22 cellular contexts compared by ENCODE assay signal in the genomic region with DNA sequence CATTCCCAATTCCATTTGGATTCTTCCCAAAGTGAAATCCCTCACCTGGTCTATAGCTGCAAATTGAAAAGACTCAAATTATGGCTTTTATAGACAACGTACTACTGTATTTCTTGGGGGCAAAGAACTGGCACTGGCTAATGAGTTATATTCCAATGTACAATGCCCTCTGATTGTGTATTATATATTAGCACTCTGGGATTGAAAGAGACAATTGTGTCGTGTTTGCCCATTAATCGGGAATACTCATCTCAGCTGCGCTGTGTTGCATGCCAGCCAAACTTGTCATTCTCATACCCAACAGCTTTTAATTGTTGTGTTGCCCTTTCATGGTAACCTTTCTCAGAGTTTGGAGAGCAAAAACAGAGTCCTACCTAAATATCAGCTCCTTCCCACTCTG. TPM values are rescaled to one million over a fixed set of nuclear protein-coding genes. Genes with fewer than 3 reads are reported as not detected.
DNase-seq lines count a peak whose midpoint lies in the region; TF ChIP-seq lines count a peak whose summit lies in the region.
"Had no signal": no experiment of that assay in that cellular context is flagged by ENCODE, and none has a peak within 500 bp of the region (broad histone marks: within the 10 kb centered on the region; RNA-seq: fewer than 3 reads in every experiment).

No MANE protein-coding gene starts in this region.

- dilution Hi-C loops in mammary epithelial cell (cut with HindIII; ENCODE audit: low sequenced_read_pairs): no loop called here

- H4K20me1 ChIP-seq in mammary epithelial cell (ENCODE audit: insufficient read depth, low read length): no peaks in the 10 kb centered on the region

- H3K27me3 ChIP-seq in mammary epithelial cell (ENCODE audit: insufficient read depth, low read length): peaks cover 3% of the 10 kb centered on the region

- no peaks in the 10 kb centered on the region for H3K4me1 Mint-ChIP-seq in MCF 10A (ENCODE audit: insufficient read depth, unreplicated experiment)
- H3K4me1 Mint-ChIP-seq: CD8-positive, alpha-beta memory T cell had no signal

- no peak overlapping the region for H3K4me3 ChIP-seq in mammary epithelial cell (replicated peaks in 1 of 3; ENCODE audit: insufficient read depth in 1 of 3, low read depth in 2 of 3, low read length in 3 of 3)
- H3K4me3 ChIP-seq in lower leg skin (ENCODE audit: low read depth, poor library complexity, severe bottlenecking): no peak overlapping the region
- H3K4me3 ChIP-seq: HAP-1 had no signal

- no peak overlapping the region for H3K27ac ChIP-seq in mammary epithelial cell (ENCODE audit: insufficient read depth, low read depth, low read length)

- in situ Hi-C loops in mammary epithelial cell (cut with MboI; ENCODE audit: low sequenced_read_pairs in 2 of 2) (no loop called here), GM13977 (cut with MboI; ENCODE audit: low pct_unique_long_range_greater_than_20kb, low sequenced_read_pairs, unreplicated experiment) (no loop called here)

- H2AFZ ChIP-seq in mammary epithelial cell (ENCODE audit: low read depth, low read length): no peak overlapping the region

- 6% methylated on average over 4 of the region's 4 CpGs for WGBS in mammary epithelial cell (ENCODE audit: low coverage, missing lambda C conversion rate)
- WGBS in lower leg skin, 2 donors: 71 to 89% methylated on average over 4 of the region's 4 CpGs

- no peak overlapping the region for H3K27ac Mint-ChIP-seq in MCF 10A (ENCODE audit: low read depth, unreplicated experiment)

- no peak overlapping the region for H3K4me3 Mint-ChIP-seq in MCF 10A (ENCODE audit: unreplicated experiment)
- H3K4me3 Mint-ChIP-seq: CD8-positive, alpha-beta memory T cell had no signal

- no peaks in the 10 kb centered on the region for H3K4me1 ChIP-seq in mammary epithelial cell (ENCODE audit: insufficient read depth, low read length)

- no peaks in the 10 kb centered on the region for H3K9me3 ChIP-seq in mammary epithelial cell (replicated peaks; ENCODE audit: insufficient read depth, low read length)
- H3K9me3 ChIP-seq: HAP-1 had no signal

- CTCF ChIA-PET in mammary epithelial cell (lab: Charles Lee; ENCODE audit: low non-redundant PET) (interaction anchor here (0.6 kb wide), 1 partner anchor 157 kb away, joined by 3 read pairs; no protein-coding TSS in a partner anchor), MCF 10A (lab: Yijun Ruan, JAX) (interaction anchor here (0.9 to 1.3 kb wide), 2 partner anchors 21 to 61 kb away, joined by 3 to 7 read pairs; no protein-coding TSS in a partner anchor)

- no peak overlapping the region for H3K9ac ChIP-seq in mammary epithelial cell (ENCODE audit: insufficient read depth, low read length)

- H3K79me2 ChIP-seq in mammary epithelial cell (ENCODE audit: insufficient read depth, low read length): no peaks in the 10 kb centered on the region

- H3K36me3 ChIP-seq in mammary epithelial cell (ENCODE audit: insufficient read depth, low read length): no peaks in the 10 kb centered on the region
- H3K36me3 ChIP-seq: HAP-1 had no signal

- peak; percentile 4 for DNase-seq in mammary epithelial cell
- DNase-seq in MCF 10A (ENCODE audit: unreplicated experiment): no peak
- DNase-seq in globus pallidus (ENCODE audit: low spot score): peak; percentile 90
- peak in 38 of 56 donors; percentile 3 to 68 (median 36) for DNase-seq in nucleus accumbens (lab: John Stamatoyannopoulos, UW)
- DNase-seq in superior temporal gyrus (ENCODE audit: extremely low spot score): peak; percentile 92
- DNase-seq in D341Med (ENCODE audit: low spot score): no peak
- DNase-seq in GM13977 (ENCODE audit: low spot score): no peak
- DNase-seq in lower leg skin (ENCODE audit: low spot score in 2 of 2): no peak
- DNase-seq: 8988T; CD8-positive, alpha-beta memory T cell; DMS 273 treated with DMSO at 0.1 percent for 48 hours; IMR-90; Karpas-422; MM.1S; NCI-H1092 treated with DMSO at 0.1 percent for 48 hours; NCI-H1694; NCI-H2107; NCI-H226; NCI-H526; SHP77 treated with DMSO at 0.1 percent for 48 hours had no signal

- intact Hi-C loops in mammary epithelial cell (cut with micrococcal nuclease): no loop called here
- intact Hi-C loops in MCF 10A (cut with micrococcal nuclease): no loop called here
- intact Hi-C loops in lower leg skin (cut with DNase I; ENCODE audit: low total_unique reads): no loop called here

- no peak overlapping the region for H3K4me2 ChIP-seq in mammary epithelial cell (ENCODE audit: insufficient read depth, low read depth, low read length)

- TF ChIP-seq POLR2A in lower leg skin (IDR thresholded peaks at IDR 0.05): no peak

- POLR2A ChIA-PET in MCF 10A (lab: Yijun Ruan, JAX): no interaction called here

- no peaks in the 10 kb centered on the region for H3K9me3 Mint-ChIP-seq in MCF 10A (ENCODE audit: unreplicated experiment)
- H3K9me3 Mint-ChIP-seq: CD8-positive, alpha-beta memory T cell had no signal

- BruUV-seq in mammary epithelial cell (replicated peaks; lab: Mats Ljungman, UMichigan) (no TSS peak), MCF 10A (replicated peaks; lab: Mats Ljungman, UMichigan) (no TSS peak)

- peaks cover 29% of the 10 kb centered on the region for H3K27me3 Mint-ChIP-seq in MCF 10A (ENCODE audit: insufficient read depth, unreplicated experiment)

- H3K36me3 Mint-ChIP-seq in MCF 10A (ENCODE audit: insufficient read depth, unreplicated experiment): no peaks in the 10 kb centered on the region

- TF ChIP-seq CTCF in mammary epithelial cell (conservative IDR thresholded peaks at IDR 0.05 in 1 of 2, IDR thresholded peaks at IDR 0.05 in 1 of 2; ENCODE audit: extremely low read depth in 1 of 2, insufficient read depth in 1 of 2, low read depth in 1 of 2, low read length in 2 of 2) (no peak), MCF 10A (IDR thresholded peaks at IDR 0.05; ENCODE audit: unreplicated experiment) (no peak), GM13977 (IDR thresholded peaks at IDR 0.05; ENCODE audit: extremely low read depth, insufficient read depth, missing control alignments) (no peak), lower leg skin (IDR thresholded peaks at IDR 0.05) (no peak)

RNA-seq across cellular contexts. Expression of a gene that starts 55.0 kb away (rescaled TPM):
- 10 to 100 TPM; 27.8 to 54.3 TPM for total RNA-seq in mammary epithelial cell
- polyA plus RNA-seq in mammary epithelial cell: 13.3 TPM
- polyA minus RNA-seq in mammary epithelial cell: 38.1 TPM
- 28.5 and 29.5 TPM in 2 replicates for total RNA-seq in MCF 10A (2022)
- 10 to 100 TPM; 35.8 to 52.7 (median 45.7) TPM for total RNA-seq in lower leg skin

RNA-seq across cellular contexts. Expression of a gene that starts 58.7 kb away (rescaled TPM):
- total RNA-seq in mammary epithelial cell (under 1 TPM in 1 of 2 donors, not detected in 1; 0.17 TPM), MCF 10A (2022) (not detected in 2 replicates), lower leg skin (1 to 10 TPM in 1 of 4 donors, under 1 TPM in 2, not detected in 1; 0.15 to 1.4 (median 0.81) TPM)
- polyA plus RNA-seq in mammary epithelial cell: not detected
- not detected for polyA minus RNA-seq in mammary epithelial cell
- total RNA-seq: CD8-positive, alpha-beta memory T cell; HT1080 had no signal
- polyA plus RNA-seq: CD8-positive, alpha-beta memory T cell had no signal

Comparison
In these comparisons a context has a peak if more than half of its experiments do, and no peak if none do; other contexts are left out.
1. DNase-seq: peak in mammary epithelial cell (single experiment), globus pallidus (single experiment), nucleus accumbens (38 of 56) and superior temporal gyrus (single experiment); none in MCF 10A (single experiment), D341Med (single experiment), GM13977 (single experiment) and lower leg skin (0 of 2).